14 cellular contexts compared by ENCODE assay signal in the genomic region with DNA sequence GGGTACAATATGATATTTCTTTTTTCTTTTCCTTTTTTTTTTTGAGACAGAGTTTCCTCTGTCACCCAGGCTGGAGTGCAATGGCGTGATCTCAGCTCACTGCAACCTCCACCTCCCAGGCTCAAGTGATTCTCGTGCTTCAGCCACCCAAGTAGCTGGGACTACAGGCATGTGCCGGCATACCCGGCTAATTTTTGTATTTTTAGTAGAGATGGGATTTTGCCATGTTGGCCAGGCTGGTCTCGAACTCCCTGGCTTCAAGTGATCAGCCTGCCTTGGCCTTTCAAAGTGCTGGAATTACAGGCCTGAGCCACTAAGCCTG. TPM values are rescaled to one million over a fixed set of nuclear protein-coding genes. Genes with fewer than 3 reads are reported as not detected.
DNase-seq lines count a peak whose midpoint lies in the region; ATAC-seq and TF ChIP-seq lines count a peak whose summit lies in the region.
"Not testable (repeated sequence)": the region's sequence is repeated elsewhere in the genome, so short reads cannot be mapped to it uniquely, and the experiment has no call there.
"Had no signal": no experiment of that assay in that cellular context is flagged by ENCODE, and none has a peak within 500 bp of the region (broad histone marks: within the 10 kb centered on the region; RNA-seq: fewer than 3 reads in every experiment).

No MANE protein-coding gene starts in this region.

- H3K4me2 ChIP-seq in neural cell (ENCODE audit: low read length): not testable (repeated sequence)

- intact Hi-C loops in CD4-positive, alpha-beta T cell (cut with DNase I, micrococcal nuclease): loop anchor here (1.0 to 5.0 kb wide), 5 partner anchors 65 to 270 kb away; no protein-coding TSS in a partner anchor
- intact Hi-C loops in activated CD8-positive, alpha-beta T cell treated with anti-CD3 and anti-CD28 coated beads for 36 hours (cut with micrococcal nuclease): not testable (repeated sequence)

- not testable (repeated sequence) for H4K20me1 ChIP-seq in neural cell (ENCODE audit: insufficient read depth)

- not testable (repeated sequence) for H3K9ac ChIP-seq in neural cell (ENCODE audit: low read length)

- TF ChIP-seq CTCF in 22Rv1 (IDR thresholded peaks at IDR 0.05) (peak; percentile 27), HFFc6 (IDR thresholded peaks at IDR 0.05) (peak; percentile 43; the same call in 1 of the 2 replicates), RWPE1 (conservative IDR thresholded peaks at IDR 0.05; ENCODE audit: low read depth) (peak; percentile 21; the same call in 1 of the 2 replicates), chondrocyte (IDR thresholded peaks at IDR 0.05) (peak; percentile 21), neural cell (IDR thresholded peaks at IDR 0.05; ENCODE audit: poor library complexity, severe bottlenecking) (peak; percentile 37)
- TF ChIP-seq CTCF in CD4-positive, alpha-beta T cell (IDR thresholded peaks at IDR 0.05): peak; percentile 54
- TF ChIP-seq CTCF in activated CD8-positive, alpha-beta T cell treated with anti-CD3 and anti-CD28 coated beads for 36 hours (IDR thresholded peaks at IDR 0.05): peak; percentile 48

- not testable (repeated sequence) for H3K27ac Mint-ChIP-seq in CD4-positive, alpha-beta T cell; HFFc6; activated CD8-positive, alpha-beta T cell treated with anti-CD3 and anti-CD28 coated beads for 36 hours; chondrocyte (ENCODE audit: unreplicated experiment)
- peak overlapping the region; percentile 60 for H3K27ac Mint-ChIP-seq in stimulated activated effector memory CD8-positive, alpha-beta T cell treated with anti-CD3 and anti-CD28 coated beads, Interleukin-12 subunit alpha, Interleukin-12 subunit beta, amount 100 ng/mL, for 72 hours

- POLR2A ChIA-PET in CD4-positive, alpha-beta T cell (lab: Charles Lee): not testable (repeated sequence)
- POLR2A ChIA-PET in RWPE1 (lab: Yijun Ruan, JAX; ENCODE audit: low non-redundant PET): interaction anchor here (0.6 kb wide), 1 partner anchor 437 kb away, joined by 4 read pairs; no protein-coding TSS in a partner anchor
- POLR2A ChIA-PET in activated CD8-positive, alpha-beta T cell treated with anti-CD3 and anti-CD28 coated beads for 36 hours (lab: Charles Lee): interaction anchor here (1.3 to 1.4 kb wide), 2 partner anchors 24 to 33 kb away, joined by 3 read pairs; no protein-coding TSS in a partner anchor

- H3K4me3 ChIP-seq in neural cell (ENCODE audit: low read length): not testable (repeated sequence)

- not testable (repeated sequence) for H3K9me3 Mint-ChIP-seq in CD4-positive, alpha-beta T cell; HFFc6; activated CD8-positive, alpha-beta T cell treated with anti-CD3 and anti-CD28 coated beads for 36 hours; chondrocyte (ENCODE audit: low read depth); stimulated activated effector memory CD8-positive, alpha-beta T cell treated with anti-CD3 and anti-CD28 coated beads, Interleukin-12 subunit alpha, Interleukin-12 subunit beta, amount 100 ng/mL, for 72 hours

- H3K4me3 Mint-ChIP-seq in CD4-positive, alpha-beta T cell; HFFc6; activated CD8-positive, alpha-beta T cell treated with anti-CD3 and anti-CD28 coated beads for 36 hours; chondrocyte (ENCODE audit: unreplicated experiment); stimulated activated effector memory CD8-positive, alpha-beta T cell treated with anti-CD3 and anti-CD28 coated beads, Interleukin-12 subunit alpha, Interleukin-12 subunit beta, amount 100 ng/mL, for 72 hours: not testable (repeated sequence)

- H2AFZ ChIP-seq in neural cell (ENCODE audit: low read depth, low read length): not testable (repeated sequence)

- H3K9me2 ChIP-seq in neural cell (ENCODE audit: insufficient read depth, low read length): not testable (repeated sequence)

- not testable (repeated sequence) for H3K4me1 Mint-ChIP-seq in CD4-positive, alpha-beta T cell (ENCODE audit: low read depth); HFFc6 (ENCODE audit: low read depth); activated CD8-positive, alpha-beta T cell treated with anti-CD3 and anti-CD28 coated beads for 36 hours (ENCODE audit: low read depth); chondrocyte (ENCODE audit: low read depth); stimulated activated effector memory CD8-positive, alpha-beta T cell treated with anti-CD3 and anti-CD28 coated beads, Interleukin-12 subunit alpha, Interleukin-12 subunit beta, amount 100 ng/mL, for 72 hours

- not testable (repeated sequence) for ATAC-seq in CD4-positive, alpha-beta T cell (ENCODE audit: poor library complexity); activated CD8-positive, alpha-beta T cell treated with anti-CD3 and anti-CD28 coated beads for 36 hours; stimulated activated effector memory CD8-positive, alpha-beta T cell treated with anti-CD3 and anti-CD28 coated beads, Interleukin-12 subunit alpha, Interleukin-12 subunit beta, amount 100 ng/mL, for 72 hours

- DNase-seq in CD4-positive, alpha-beta T cell; HFFc6; RWPE1 (ENCODE audit: low spot score); activated CD8-positive, alpha-beta T cell treated with anti-CD3 and anti-CD28 coated beads for 36 hours; chondrocyte (ENCODE audit: low spot score); stimulated activated effector memory CD8-positive, alpha-beta T cell treated with anti-CD3 and anti-CD28 coated beads, Interleukin-12 subunit alpha, Interleukin-12 subunit beta, amount 100 ng/mL, for 72 hours (ENCODE audit: low spot score in 2 of 2): not testable (repeated sequence)

- H3F3A ChIP-seq in neural cell (ENCODE audit: insufficient read depth, low read length, poor library complexity, severe bottlenecking): not testable (repeated sequence)

- CTCF ChIA-PET in CD4-positive, alpha-beta T cell (lab: Charles Lee): interaction anchor here (0.6 to 1.8 kb wide), 4 partner anchors 10 to 74 kb away, joined by 3 to 5 read pairs (median 4); partner anchors contain the start of genes ATP5MK and PDCD11
- CTCF ChIA-PET in RWPE1 (lab: Yijun Ruan, JAX): interaction anchor here (0.6 to 2.5 kb wide), 10 partner anchors 10 to 920 kb away, joined by 3 to 15 read pairs (median 4); partner anchors contain the start of gene NEURL1
- CTCF ChIA-PET in activated CD8-positive, alpha-beta T cell treated with anti-CD3 and anti-CD28 coated beads for 36 hours (lab: Charles Lee): interaction anchor here (0.7 to 6.2 kb wide), 21 partner anchors 10 to 269 kb away, joined by 3 to 72 read pairs (median 6); partner anchors contain the start of gene NEURL1

- H3K27ac ChIP-seq in 22Rv1; CD4-positive, alpha-beta T cell (ENCODE audit: low read depth, low read length); RWPE1; neural cell (ENCODE audit: low read length): not testable (repeated sequence)

- H3K9me3 ChIP-seq in CD4-positive, alpha-beta T cell (ENCODE audit: control insufficient read depth, low read length); neural cell (ENCODE audit: low read length): not testable (repeated sequence)

- not testable (repeated sequence) for TF ChIP-seq EP300 in neural cell (conservative IDR thresholded peaks at IDR 0.05; ENCODE audit: poor library complexity, severe bottlenecking)

- H3K79me2 ChIP-seq in neural cell (replicated peaks; ENCODE audit: insufficient read depth, low read length): not testable (repeated sequence)

- peaks cover 90% of the 10 kb centered on the region for H3K36me3 Mint-ChIP-seq in CD4-positive, alpha-beta T cell (ENCODE audit: low read depth)
- H3K36me3 Mint-ChIP-seq in HFFc6 (ENCODE audit: low read depth): peaks cover 36% of the 10 kb centered on the region
- peaks cover 65% of the 10 kb centered on the region for H3K36me3 Mint-ChIP-seq in activated CD8-positive, alpha-beta T cell treated with anti-CD3 and anti-CD28 coated beads for 36 hours (ENCODE audit: low read depth)
- peaks cover 43% of the 10 kb centered on the region for H3K36me3 Mint-ChIP-seq in chondrocyte (ENCODE audit: low read depth)
- H3K36me3 Mint-ChIP-seq in stimulated activated effector memory CD8-positive, alpha-beta T cell treated with anti-CD3 and anti-CD28 coated beads, Interleukin-12 subunit alpha, Interleukin-12 subunit beta, amount 100 ng/mL, for 72 hours: peaks cover 100% of the 10 kb centered on the region

- not testable (repeated sequence) for H3K27me3 Mint-ChIP-seq in CD4-positive, alpha-beta T cell; HFFc6 (ENCODE audit: insufficient read depth); activated CD8-positive, alpha-beta T cell treated with anti-CD3 and anti-CD28 coated beads for 36 hours; chondrocyte (ENCODE audit: low read depth)

- not testable (repeated sequence) for H3K36me3 ChIP-seq in neural cell (ENCODE audit: insufficient read depth, low read length)

- H3K27me3 ChIP-seq in CD4-positive, alpha-beta T cell (ENCODE audit: control insufficient read depth, insufficient read depth, low read length); neural cell (ENCODE audit: insufficient read depth, low read depth, low read length): not testable (repeated sequence)

- not testable (repeated sequence) for TF ChIP-seq RAD21 in neural cell (conservative IDR thresholded peaks at IDR 0.05)

RNA-seq across cellular contexts. Expression of gene PDCD11, which starts 20.7 kb away (rescaled TPM):
- total RNA-seq in CD4-positive, alpha-beta T cell: 10 to 100 TPM; 13.3 to 16.4 TPM
- 10 to 100 TPM; 30.8 to 38.4 (median 32.1) TPM for total RNA-seq in HFFc6 (2021; fragmentation: NEBNext Ultra II Directional; extraction: Animal tissue kit (Norgen Biotek cat#: 25700))
- 10 to 100 TPM; 63.7 to 68.8 TPM for total RNA-seq in activated CD8-positive, alpha-beta T cell treated with anti-CD3 and anti-CD28 coated beads for 36 hours
- 24.7 to 33.0 TPM (median 27.9 TPM) in 3 replicates for total RNA-seq in chondrocyte
- polyA plus RNA-seq in neural cell: 15.3 and 15.8 TPM in 2 replicates
- polyA minus RNA-seq in neural cell: 47.0 and 52.8 TPM in 2 replicates

RNA-seq across cellular contexts. Expression of gene ATP5MK, which starts 20.8 kb away (rescaled TPM):
- 100 to 1,000 TPM; 107 to 111 TPM for total RNA-seq in CD4-positive, alpha-beta T cell
- total RNA-seq in HFFc6 (2021; fragmentation: NEBNext Ultra II Directional; extraction: Animal tissue kit (Norgen Biotek cat#: 25700)): 100 to 1,000 TPM; 397 to 452 (median 442) TPM
- 100 to 1,000 TPM; 404 to 425 TPM for total RNA-seq in activated CD8-positive, alpha-beta T cell treated with anti-CD3 and anti-CD28 coated beads for 36 hours
- total RNA-seq in chondrocyte: 297 to 326 TPM (median 299 TPM) in 3 replicates
- polyA plus RNA-seq in neural cell: 542 and 917 TPM in 2 replicates
- 71.3 and 137 TPM in 2 replicates for polyA minus RNA-seq in neural cell

RNA-seq across cellular contexts. Expression of gene CALHM2, which starts 35.1 kb away (rescaled TPM):
- total RNA-seq in CD4-positive, alpha-beta T cell: 1 to 10 TPM; 3.1 to 4.0 TPM
- total RNA-seq in HFFc6 (2021; fragmentation: NEBNext Ultra II Directional; extraction: Animal tissue kit (Norgen Biotek cat#: 25700)): 10 to 100 TPM; 41.0 to 46.0 (median 45.1) TPM
- 1 to 10 TPM; 7.6 to 9.5 TPM for total RNA-seq in activated CD8-positive, alpha-beta T cell treated with anti-CD3 and anti-CD28 coated beads for 36 hours
- total RNA-seq in chondrocyte: 1.3 to 10.9 TPM (median 9.9 TPM) in 3 replicates
- not detected in 2 replicates for polyA plus RNA-seq in neural cell
- polyA minus RNA-seq in neural cell: not detected in 2 replicates

RNA-seq across cellular contexts. Expression of gene CALHM1, which starts 41.6 kb away (rescaled TPM):
- total RNA-seq in CD4-positive, alpha-beta T cell: not detected
- not detected for total RNA-seq in HFFc6 (2021; fragmentation: NEBNext Ultra II Directional; extraction: Animal tissue kit (Norgen Biotek cat#: 25700))
- total RNA-seq in activated CD8-positive, alpha-beta T cell treated with anti-CD3 and anti-CD28 coated beads for 36 hours: not detected
- total RNA-seq in chondrocyte: not detected in 3 replicates
- not detected in 2 replicates for polyA plus RNA-seq in neural cell
- not detected in 2 replicates for polyA minus RNA-seq in neural cell
- total RNA-seq: CD4-positive, CD25-positive, alpha-beta regulatory T cell; CD8-positive, alpha-beta memory T cell; Daoy; G401 had no signal
- polyA plus RNA-seq: A549; BJ; CD4-positive, CD25-positive, alpha-beta regulatory T cell; CD8-positive, alpha-beta memory T cell had no signal

RNA-seq across cellular contexts. Expression of gene TAF5, which starts 49.3 kb away (rescaled TPM):
- 1 to 10 TPM; 3.8 to 4.0 TPM for total RNA-seq in CD4-positive, alpha-beta T cell
- total RNA-seq in HFFc6 (2021; fragmentation: NEBNext Ultra II Directional; extraction: Animal tissue kit (Norgen Biotek cat#: 25700)): 1 to 10 TPM; 2.7 to 4.0 (median 3.8) TPM
- total RNA-seq in activated CD8-positive, alpha-beta T cell treated with anti-CD3 and anti-CD28 coated beads for 36 hours: 10 to 100 TPM; 11.1 to 13.0 TPM
- 3.1 to 3.9 TPM (median 3.3 TPM) in 3 replicates for total RNA-seq in chondrocyte
- 7.2 and 9.2 TPM in 2 replicates for polyA plus RNA-seq in neural cell
- polyA minus RNA-seq in neural cell: 11.2 and 12.3 TPM in 2 replicates
